In the genomic region with DNA sequence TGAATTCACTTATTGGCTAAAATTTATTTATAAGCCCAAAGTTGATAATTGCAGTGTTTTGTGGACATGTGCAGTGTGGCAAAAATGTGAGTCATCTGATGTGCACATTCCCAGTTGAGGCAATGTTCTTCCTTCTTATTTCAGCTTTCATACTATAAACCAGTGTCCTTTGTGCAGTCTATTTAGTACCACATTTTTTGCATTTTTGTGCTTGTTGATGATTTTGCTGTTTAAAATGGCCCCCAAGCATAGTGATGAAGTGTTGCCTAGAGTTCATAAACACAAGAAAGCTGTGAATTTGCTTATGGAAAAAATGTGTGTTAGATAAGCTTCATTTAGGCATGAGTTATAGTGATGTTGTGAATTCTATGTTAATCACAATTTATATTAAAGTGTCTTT, we compare ENCODE assay signal across 16 cellular contexts. TPM values are rescaled to one million over a fixed set of nuclear protein-coding genes. Genes with fewer than 3 reads are reported as not detected.
DNase-seq lines count a peak whose midpoint lies in the region; ATAC-seq, FAIRE-seq and TF ChIP-seq lines count a peak whose summit lies in the region.
"Had no signal": no experiment of that assay in that cellular context is flagged by ENCODE, and none has a peak within 500 bp of the region (broad histone marks: within the 10 kb centered on the region; RNA-seq: fewer than 3 reads in every experiment).

No MANE protein-coding gene starts in this region.

- no peak for TF ChIP-seq POLR2A in endothelial cell of umbilical vein (IDR thresholded peaks at IDR 0.05; ENCODE audit: low read depth, low read length)

- no peak for TF ChIP-seq EP300 in SK-N-SH (IDR thresholded peaks at IDR 0.05; ENCODE audit: borderline replicate concordance in 1 of 2, low read depth in 1 of 2, low read length in 1 of 2)

- H4K20me1 ChIP-seq in SK-N-SH (ENCODE audit: insufficient read depth) (no peaks in the 10 kb centered on the region), PC-3 (ENCODE audit: low read length) (no peaks in the 10 kb centered on the region), endothelial cell of umbilical vein (replicated peaks; ENCODE audit: control insufficient read depth, extremely low read depth, insufficient read depth, low read length) (no peaks in the 10 kb centered on the region)

- H3K27ac ChIP-seq in SK-N-SH (ENCODE audit: low read depth in 2 of 2, low read length in 1 of 2) (no peak overlapping the region), PC-3 (ENCODE audit: low read length) (no peak overlapping the region), endothelial cell of umbilical vein (ENCODE audit: insufficient read depth, low read depth, low read length) (peak overlapping the region; percentile 62)
- H3K27ac ChIP-seq: KMS-11, PC-9, tibial artery had no signal

- H2AFZ ChIP-seq in SK-N-SH (ENCODE audit: low read depth) = no peak overlapping the region
- no peak overlapping the region for H2AFZ ChIP-seq in PC-3 (ENCODE audit: low read length)
- no peak overlapping the region for H2AFZ ChIP-seq in endothelial cell of umbilical vein (ENCODE audit: low read depth, low read length)
- H2AFZ ChIP-seq: PC-9 had no signal

- no peak for FAIRE-seq in endothelial cell of umbilical vein (lab: Jason Lieb, UNC)
- FAIRE-seq: A204.1 had no signal

- H3K27me3 ChIP-seq in SK-N-SH (ENCODE audit: insufficient read depth) = no peaks in the 10 kb centered on the region
- no peaks in the 10 kb centered on the region for H3K27me3 ChIP-seq in PC-3 (ENCODE audit: low read length)
- no peaks in the 10 kb centered on the region for H3K27me3 ChIP-seq in endothelial cell of umbilical vein (ENCODE audit: control insufficient read depth in 2 of 2, insufficient read depth in 2 of 2, low read length in 2 of 2)
- H3K27me3 ChIP-seq: tibial artery had no signal

- H3K4me1 ChIP-seq in SK-N-SH (ENCODE audit: control insufficient read depth in 1 of 2, insufficient read depth in 2 of 2, low read depth in 1 of 2, low read length in 1 of 2) (peaks cover 6 to 10% of the 10 kb centered on the region in 2 experiments; a peak in 3 of 4 replicates), PC-3 (ENCODE audit: insufficient read depth, low read length) (peaks cover 7% of the 10 kb centered on the region; the same call in 1 of the 2 replicates), endothelial cell of umbilical vein (ENCODE audit: control insufficient read depth, extremely low read depth, insufficient read depth, low read length) (peaks cover 27% of the 10 kb centered on the region)

- DNase-seq in SK-N-SH (no peak), PC-3 (peak; percentile 23), endothelial cell of umbilical vein (ENCODE audit: low read depth, low spot score) (no peak), pulmonary artery endothelial cell (ENCODE audit: low read depth, low spot score) (peak; percentile 41), mesenteric fat pad (ENCODE audit: low spot score) (no peak), COLO668 (lab: John Stamatoyannopoulos, UW; ENCODE audit: unreplicated experiment) (no peak), HT-29 (ENCODE audit: low spot score) (no peak)
- DNase-seq: anterior cingulate cortex; DMS79 treated with DMSO at 0.1 percent for 48 hours; islet precursor cell; naive thymus-derived CD8-positive, alpha-beta T cell; PC-9; tibial artery had no signal

- BruUV-seq in PC-3 (replicated peaks; lab: Mats Ljungman, UMichigan) (no TSS peak), endothelial cell of umbilical vein (replicated peaks; lab: Mats Ljungman, UMichigan) (no TSS peak)

- H3K36me3 ChIP-seq in SK-N-SH (replicated peaks in 1 of 2; ENCODE audit: control insufficient read depth in 1 of 2, insufficient read depth in 2 of 2, low read length in 1 of 2) (peaks cover 0 to 15% of the 10 kb centered on the region in 2 experiments), PC-3 (ENCODE audit: low read depth, low read length) (peaks cover 5% of the 10 kb centered on the region; the same call in 1 of the 2 replicates), endothelial cell of umbilical vein (ENCODE audit: control insufficient read depth in 2 of 2, extremely low read depth in 1 of 2, insufficient read depth in 2 of 2, low read length in 2 of 2) (no peaks in the 10 kb centered on the region)

- CTCF ChIA-PET in SK-N-SH (lab: Yijun Ruan, JAX) = no interaction called here
- CTCF ChIA-PET in PC-3 (lab: Charles Lee) = no interaction called here
- CTCF ChIA-PET in endothelial cell of umbilical vein (lab: Charles Lee) = interaction anchor here (0.8 to 1.9 kb wide), 10 partner anchors 10 to 186 kb away, joined by 3 to 8 read pairs (median 4); a partner anchor contains a TSS

- POLR2A ChIA-PET in SK-N-SH (lab: Yijun Ruan, JAX) = no interaction called here
- POLR2A ChIA-PET in PC-3 (lab: Charles Lee; ENCODE audit: unreplicated experiment) = no interaction called here
- POLR2A ChIA-PET in endothelial cell of umbilical vein (lab: Charles Lee) = no interaction called here

- dilution Hi-C loops in endothelial cell of umbilical vein (cut with MboI; ENCODE audit: extremely low pct_ligation_motif_present, low sequenced_read_pairs) = no loop called here

- H3K9me2 ChIP-seq in SK-N-SH (no peaks in the 10 kb centered on the region), PC-3 (replicated peaks; ENCODE audit: low read length) (no peaks in the 10 kb centered on the region)

- no peak for TF ChIP-seq RAD21 in SK-N-SH (IDR thresholded peaks at IDR 0.05; ENCODE audit: low read length)

- H3K9ac ChIP-seq in SK-N-SH (no peak overlapping the region), PC-3 (ENCODE audit: low read length) (no peak overlapping the region), endothelial cell of umbilical vein (replicated peaks; ENCODE audit: extremely low read depth, insufficient read depth, low read length) (peak overlapping the region; percentile 43)
- H3K9ac ChIP-seq: KMS-11 had no signal

- H3K9me3 ChIP-seq in SK-N-SH (no peaks in the 10 kb centered on the region), PC-3 (ENCODE audit: low read length) (no peaks in the 10 kb centered on the region), endothelial cell of umbilical vein (replicated peaks; ENCODE audit: control insufficient read depth, insufficient read depth, low read length) (no peaks in the 10 kb centered on the region)
- H3K9me3 ChIP-seq: tibial artery had no signal

- H3K4me2 ChIP-seq in SK-N-SH (no peak overlapping the region), PC-3 (ENCODE audit: low read length) (no peak overlapping the region), endothelial cell of umbilical vein (ENCODE audit: insufficient read depth, low read length) (peak overlapping the region; percentile 18)
- H3K4me2 ChIP-seq: KMS-11, PC-9 had no signal

- no peak for TF ChIP-seq CTCF in SK-N-SH (IDR thresholded peaks at IDR 0.05)
- TF ChIP-seq CTCF in PC-3 (conservative IDR thresholded peaks at IDR 0.05; ENCODE audit: low read depth, low read length) = no peak
- TF ChIP-seq CTCF in endothelial cell of umbilical vein (IDR thresholded peaks at IDR 0.05; ENCODE audit: extremely low read depth in 1 of 2, insufficient read depth in 1 of 2, low read depth in 1 of 2, low read length in 2 of 2) = no peak

- ATAC-seq in SK-N-SH treated with all-trans-retinoic acid at 6 μM for 48 hours (no peak; the same call in 2 of the 3 replicates), PC-3 (0 out of 2 replicates have a peak, but pooled peaks have one; percentile 27)
- ATAC-seq: naive thymus-derived CD8-positive, alpha-beta T cell had no signal

- no peaks in the 10 kb centered on the region for H3K9me1 ChIP-seq in endothelial cell of umbilical vein (replicated peaks; ENCODE audit: control insufficient read depth, extremely low read depth, insufficient read depth, low read length)

- H3F3A ChIP-seq in SK-N-SH (replicated peaks; ENCODE audit: insufficient read depth) (peaks cover 7% of the 10 kb centered on the region), PC-3 (ENCODE audit: low read length, unreplicated experiment) (no peaks in the 10 kb centered on the region)

- H3K4me3 ChIP-seq in SK-N-SH (ENCODE audit: low read depth in 2 of 2, low read length in 1 of 2) (no peak overlapping the region), PC-3 (ENCODE audit: low read length) (no peak overlapping the region), endothelial cell of umbilical vein (replicated peaks in 1 of 3; ENCODE audit: insufficient read depth in 1 of 3, low read depth in 1 of 3, low read length in 3 of 3) (no peak overlapping the region)
- H3K4me3 ChIP-seq: PC-9, tibial artery had no signal

- H3K79me2 ChIP-seq in SK-N-SH (ENCODE audit: insufficient read depth) (peaks cover 71% of the 10 kb centered on the region), PC-3 (ENCODE audit: low read length) (peaks cover 35% of the 10 kb centered on the region), endothelial cell of umbilical vein (ENCODE audit: control insufficient read depth, insufficient read depth, low read length) (peaks cover 65% of the 10 kb centered on the region)

- intact Hi-C loops in PC-3 (cut with micrococcal nuclease) = loop anchor here (10.0 kb wide), 2 partner anchors 74 to 184 kb away; a partner anchor contains a TSS
- intact Hi-C loops in endothelial cell of umbilical vein (cut with micrococcal nuclease) = loop anchor here (1.0 to 5.0 kb wide), 3 partner anchors 19 to 76 kb away; a partner anchor contains a TSS

TF ChIP-seq in endothelial cell of umbilical vein, 7 proteins besides CTCF, POLR2A, EP300 and RAD21:
- TF ChIP-seq EZH2 (IDR thresholded peaks at IDR 0.05; ENCODE audit: borderline replicate concordance, low read depth, low read length, severe bottlenecking) (no peak), FOS (IDR thresholded peaks at IDR 0.05; ENCODE audit: borderline replicate concordance, insufficient read depth, low read length) (peak; percentile 59)

RNA-seq across cellular contexts. Expression of a gene that starts 19.4 kb away (rescaled TPM):
- 0.58 and 0.78 TPM in 2 replicates for polyA plus RNA-seq in SK-N-SH (2012; rRNA removed)
- polyA plus RNA-seq in SK-N-SH (2012; cell fraction: cytosol; rRNA removed) = 0.33 and 0.43 TPM in 2 replicates
- polyA plus RNA-seq in SK-N-SH (2012; cell fraction: nucleus; rRNA removed) = 1.8 and 2.7 TPM in 2 replicates
- total RNA-seq in PC-3 (2014; rRNA removed) = 0.73 and 1.2 TPM in 2 replicates
- total RNA-seq in endothelial cell of umbilical vein = 1.6 and 2.5 TPM in 2 replicates
- polyA plus RNA-seq in endothelial cell of umbilical vein = 0.65 and 0.79 TPM in 2 replicates
- polyA plus RNA-seq in endothelial cell of umbilical vein (2011; cell fraction: cytosol; rRNA removed) = 0.57 and 0.72 TPM in 2 replicates
- polyA plus RNA-seq in endothelial cell of umbilical vein (2011; cell fraction: nucleus; rRNA removed) = 6.6 and 6.8 TPM in 2 replicates
- polyA plus RNA-seq in endothelial cell of umbilical vein (2012) = 0.37 and 0.46 TPM in 2 replicates
- polyA minus RNA-seq in endothelial cell of umbilical vein = 3.2 and 4.1 TPM in 2 replicates
- 17.4 TPM for polyA minus RNA-seq in endothelial cell of umbilical vein (2011; cell fraction: cytosol; rRNA and poly(A)+ RNA removed)
- 8.5 and 15.5 TPM in 2 replicates for polyA minus RNA-seq in endothelial cell of umbilical vein (2011; cell fraction: nucleus; rRNA and poly(A)+ RNA removed)
- total RNA-seq in pulmonary artery endothelial cell = 0.42 and 0.53 TPM in 2 replicates
- total RNA-seq in mesenteric fat pad = 3.6 TPM
- 3.4 and 4.9 TPM in 2 replicates for total RNA-seq in HT-29 (2014; rRNA removed; shearing (Covaris generic))

Comparison
In these comparisons a context has a peak if more than half of its experiments do, and no peak if none do; other contexts are left out.
1. DNase-seq: peak in PC-3 (single experiment) and pulmonary artery endothelial cell (single experiment); none in SK-N-SH (single experiment), endothelial cell of umbilical vein (single experiment), mesenteric fat pad (single experiment), COLO668 (single experiment) and HT-29 (single experiment).